Comparison of ENCODE assay signal across 8 cellular contexts in genomic region chr2:226984461-226985226, GRCh38.
DNase-seq lines count a peak whose midpoint lies in the region; ATAC-seq and TF ChIP-seq lines count a peak whose summit lies in the region.

No MANE protein-coding gene starts in this region.

- H3K4me3 Mint-ChIP-seq in activated CD4-positive, alpha-beta T cell treated with anti-CD3 and anti-CD28 coated beads, Interleukin-2, amount 10 ng/mL, durations not matched to agents 24 days and 14 days = no peak overlapping the region
- no peak overlapping the region for H3K4me3 Mint-ChIP-seq in activated B cell treated with CpG ODN at 0.5 μM for 24 hours
- H3K4me3 Mint-ChIP-seq in Caco-2 (ENCODE audit: unreplicated experiment) = no peak overlapping the region

- H3K4me3 ChIP-seq in osteoblast (ENCODE audit: insufficient read depth, low read length) (no peak overlapping the region), Caco-2 (ENCODE audit: low read depth, low read length) (no peak overlapping the region)

- H3K27ac Mint-ChIP-seq in activated CD4-positive, alpha-beta T cell treated with anti-CD3 and anti-CD28 coated beads, Interleukin-2, amount 10 ng/mL, durations not matched to agents 24 days and 14 days = no peak overlapping the region
- peak overlapping the region; percentile 80 for H3K27ac Mint-ChIP-seq in activated B cell treated with CpG ODN at 0.5 μM for 24 hours
- no peak overlapping the region for H3K27ac Mint-ChIP-seq in Caco-2 (ENCODE audit: unreplicated experiment)

- no peaks in the 10 kb centered on the region for H3K27me3 ChIP-seq in osteoblast (ENCODE audit: insufficient read depth, low read length)
- H3K27me3 ChIP-seq in Caco-2 (replicated peaks; ENCODE audit: control insufficient read depth, insufficient read depth, low read length) = no peaks in the 10 kb centered on the region

- H3K27me3 Mint-ChIP-seq in activated CD4-positive, alpha-beta T cell treated with anti-CD3 and anti-CD28 coated beads, Interleukin-2, amount 10 ng/mL, durations not matched to agents 24 days and 14 days = no peaks in the 10 kb centered on the region
- no peaks in the 10 kb centered on the region for H3K27me3 Mint-ChIP-seq in activated B cell treated with CpG ODN at 0.5 μM for 24 hours
- no peaks in the 10 kb centered on the region for H3K27me3 Mint-ChIP-seq in Caco-2 (ENCODE audit: insufficient read depth, unreplicated experiment)

- H3K9me3 ChIP-seq in osteoblast (ENCODE audit: low read depth, low read length) (no peaks in the 10 kb centered on the region), Caco-2 (no peaks in the 10 kb centered on the region)

- no peaks in the 10 kb centered on the region for H3K79me2 ChIP-seq in osteoblast (ENCODE audit: insufficient read depth, low read length)

- DNase-seq in activated CD4-positive, alpha-beta T cell treated with anti-CD3 and anti-CD28 coated beads, Interleukin-2, amount 10 ng/mL, durations not matched to agents 24 days and 14 days = peak; percentile 75
- DNase-seq in activated CD4-positive, alpha-beta T cell treated with anti-CD3 and anti-CD28 coated beads for 4 hours = no peak
- DNase-seq in activated B cell treated with CpG ODN at 0.5 μM for 24 hours (no peak), osteoblast (ENCODE audit: insufficient read length, low spot score, missing footprints) (no peak), MV-4-11 (lab: John Stamatoyannopoulos, UW) (no peak), SW 1271 (lab: John Stamatoyannopoulos, UW) (no peak), Caco-2 (no peak)

- CTCF ChIA-PET in activated B cell treated with CpG ODN at 0.5 μM for 24 hours (lab: Charles Lee) (interaction anchor here (0.7 to 5.8 kb wide), 17 partner anchors 14 to 1319 kb away, joined by 3 to 39 read pairs (median 5); partner anchors contain the start of genes IRS1 and RHBDD1), Caco-2 (lab: Charles Lee) (interaction anchor here (1.0 kb wide), 3 partner anchors 182 to 1096 kb away, joined by 4 to 6 read pairs (median 4); no protein-coding TSS in a partner anchor)

- H3K36me3 Mint-ChIP-seq in activated CD4-positive, alpha-beta T cell treated with anti-CD3 and anti-CD28 coated beads, Interleukin-2, amount 10 ng/mL, durations not matched to agents 24 days and 14 days (ENCODE audit: low read depth) = peaks cover 4% of the 10 kb centered on the region
- H3K36me3 Mint-ChIP-seq in activated B cell treated with CpG ODN at 0.5 μM for 24 hours (ENCODE audit: low read depth) (peaks cover 17% of the 10 kb centered on the region), Caco-2 (ENCODE audit: insufficient read depth, unreplicated experiment) (no peaks in the 10 kb centered on the region)

- H2AFZ ChIP-seq in osteoblast (ENCODE audit: low read length) = no peak overlapping the region

- intact Hi-C loops in activated CD4-positive, alpha-beta T cell treated with anti-CD3 and anti-CD28 coated beads, Interleukin-2, amount 10 ng/mL, durations not matched to agents 24 days and 14 days (cut with micrococcal nuclease) = loop anchor here (1.0 to 10.0 kb wide), 5 partner anchors 148 to 1096 kb away; partner anchors contain the start of gene RHBDD1
- intact Hi-C loops in activated B cell treated with CpG ODN at 0.5 μM for 24 hours (cut with micrococcal nuclease) = loop anchor here (1.0 to 10.0 kb wide), 11 partner anchors 149 to 1860 kb away; no protein-coding TSS in a partner anchor
- intact Hi-C loops in Caco-2 (cut with micrococcal nuclease; ENCODE audit: unreplicated experiment) = loop anchor here (1.0 kb wide), 4 partner anchors 123 to 1316 kb away; no protein-coding TSS in a partner anchor

- peak; percentile 99 for ATAC-seq in HG02938 (IDR thresholded peaks at IDR 0.05; ENCODE audit: unreplicated experiment)
- peak; percentile 92 for ATAC-seq in activated B cell treated with CpG ODN at 0.5 μM for 24 hours (ENCODE audit: low read depth)

- BruUV-seq in Caco-2 (replicated peaks; lab: Mats Ljungman, UMichigan) = no TSS peak

- TF ChIP-seq CTCF in activated B cell treated with CpG ODN at 0.5 μM for 24 hours (IDR thresholded peaks at IDR 0.05) (no peak), osteoblast (IDR thresholded peaks at IDR 0.05; ENCODE audit: extremely low read depth, low read depth, low read length) (no peak), Caco-2 (IDR thresholded peaks at IDR 0.05; ENCODE audit: insufficient read depth in 1 of 2, low read depth in 1 of 2, low read length in 1 of 2, severe bottlenecking in 1 of 2, unreplicated experiment in 1 of 2) (no peak)

- peaks cover 28% of the 10 kb centered on the region for H3K4me1 Mint-ChIP-seq in activated CD4-positive, alpha-beta T cell treated with anti-CD3 and anti-CD28 coated beads, Interleukin-2, amount 10 ng/mL, durations not matched to agents 24 days and 14 days
- H3K4me1 Mint-ChIP-seq in activated B cell treated with CpG ODN at 0.5 μM for 24 hours (peaks cover 24% of the 10 kb centered on the region), Caco-2 (ENCODE audit: low read depth, unreplicated experiment) (peaks cover 7% of the 10 kb centered on the region)

- POLR2A ChIA-PET in activated B cell treated with CpG ODN at 0.5 μM for 24 hours (lab: Charles Lee) (interaction anchor here (0.6 to 3.0 kb wide), 10 partner anchors 10 to 1710 kb away, joined by 3 to 22 read pairs (median 5); partner anchors contain the start of gene RHBDD1), Caco-2 (lab: Charles Lee) (no interaction called here)

- H3K4me2 ChIP-seq in osteoblast (ENCODE audit: insufficient read depth, low read length) = peak overlapping the region; percentile 54

- H3K36me3 ChIP-seq in osteoblast (ENCODE audit: insufficient read depth, low read length) (no peaks in the 10 kb centered on the region), Caco-2 (ENCODE audit: control insufficient read depth, insufficient read depth, low read length) (no peaks in the 10 kb centered on the region)

- no peaks in the 10 kb centered on the region for H3K9me3 Mint-ChIP-seq in activated CD4-positive, alpha-beta T cell treated with anti-CD3 and anti-CD28 coated beads, Interleukin-2, amount 10 ng/mL, durations not matched to agents 24 days and 14 days
- H3K9me3 Mint-ChIP-seq in activated B cell treated with CpG ODN at 0.5 μM for 24 hours (no peaks in the 10 kb centered on the region), Caco-2 (ENCODE audit: unreplicated experiment) (no peaks in the 10 kb centered on the region)

- no peak overlapping the region for H3K27ac ChIP-seq in osteoblast (ENCODE audit: low read depth, low read length)

- H3K4me1 ChIP-seq in osteoblast (ENCODE audit: insufficient read depth, low read length) (peaks cover 4% of the 10 kb centered on the region), Caco-2 (no peaks in the 10 kb centered on the region)

- H4K20me1 ChIP-seq in osteoblast (ENCODE audit: insufficient read depth, low read length) = no peaks in the 10 kb centered on the region
